ENCODE assay signal across 1 cellular context in the genomic region with DNA sequence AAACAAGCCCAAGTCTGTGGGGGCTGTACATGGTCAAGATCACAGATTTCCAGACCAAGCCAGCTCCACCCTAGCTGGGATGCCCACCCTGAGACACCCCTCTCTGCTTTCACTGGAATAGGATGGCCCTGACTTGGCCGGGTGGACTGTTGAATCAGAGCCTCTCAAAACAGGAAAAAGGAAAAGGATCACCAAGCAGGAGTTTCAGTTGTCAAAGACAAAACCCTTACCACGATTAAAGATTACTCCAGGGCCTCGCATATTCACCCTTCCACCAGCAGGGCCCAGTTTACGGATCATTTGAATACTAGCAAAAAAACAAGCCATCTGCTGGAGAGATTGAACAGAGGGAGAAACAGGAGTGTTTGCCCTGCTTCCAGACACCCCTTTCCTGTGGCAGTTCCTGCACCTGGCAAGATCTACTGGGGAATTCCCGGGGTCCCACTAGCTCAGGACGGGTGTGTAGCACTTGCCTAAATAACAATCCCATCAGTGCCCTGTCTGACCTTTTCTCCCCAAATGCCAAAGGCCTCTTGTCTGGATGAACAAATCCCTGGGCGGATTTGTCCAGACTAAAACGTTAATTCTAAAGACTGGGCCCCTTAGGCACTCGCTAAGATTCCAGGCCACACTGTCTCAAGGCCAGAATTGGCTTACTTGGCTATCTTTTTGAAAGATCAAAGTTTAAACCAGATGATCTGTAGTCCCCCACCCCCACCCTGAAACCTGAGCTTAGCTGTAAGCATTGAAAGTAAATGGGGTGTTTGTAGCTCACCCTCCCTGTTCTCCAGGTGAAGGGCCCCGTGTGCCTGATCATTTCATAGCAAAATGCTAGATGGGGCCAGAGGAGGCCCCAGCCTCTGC.
TF ChIP-seq lines count a peak whose summit lies in the region.

No MANE protein-coding gene starts in this region.

TF ChIP-seq in HepG2, 621 proteins besides CTCF, POLR2A, EP300 and RAD21 (continues in another document):
- TF ChIP-seq ARNTL (CRISPR knock-in tag; IDR thresholded peaks at IDR 0.05), result 0 out of 2 replicates have a peak, but pooled peaks have one; percentile 64
- peak; percentile 63 for TF ChIP-seq ASH2L (IDR thresholded peaks at IDR 0.05; ENCODE audit: insufficient read length, low read depth, low read length)
- TF ChIP-seq TEAD3 (CRISPR knock-in tag; optimal IDR thresholded peaks at IDR 0.05; ENCODE audit: borderline replicate concordance), result peak; percentile 44
- TF ChIP-seq ZKSCAN5 (CRISPR knock-in tag; IDR thresholded peaks at IDR 0.05), result no peak
- TF ChIP-seq SAP130 (CRISPR knock-in tag; IDR thresholded peaks at IDR 0.05; ENCODE audit: low read depth), result peak; percentile 48
- TF ChIP-seq NCOA2 (CRISPR knock-in tag; IDR thresholded peaks at IDR 0.05), result peak; percentile 71
- 0 out of 2 replicates have a peak, but pooled peaks have one; percentile 49 for TF ChIP-seq ZNF441 (CRISPR knock-in tag; IDR thresholded peaks at IDR 0.05; ENCODE audit: borderline replicate concordance)
- TF ChIP-seq RARA (CRISPR knock-in tag; IDR thresholded peaks at IDR 0.05), result 0 out of 2 replicates have a peak, but pooled peaks have one; percentile 31
- 0 out of 2 replicates have a peak, but pooled peaks have one; percentile 21 for TF ChIP-seq HOXA3 (CRISPR knock-in tag; IDR thresholded peaks at IDR 0.05)
- no peak; the same call in 1 of the 2 replicates for TF ChIP-seq ZNF782 (CRISPR knock-in tag; IDR thresholded peaks at IDR 0.05; ENCODE audit: borderline replicate concordance)
- TF ChIP-seq SMARCE1 (IDR thresholded peaks at IDR 0.05; ENCODE audit: borderline replicate concordance), result no peak
- TF ChIP-seq HNF4A (CRISPR knock-in tag; IDR thresholded peaks at IDR 0.05), result peak; percentile 79
- TF ChIP-seq ZNF335 (CRISPR knock-in tag; IDR thresholded peaks at IDR 0.05), result no peak
- TF ChIP-seq THAP11 (CRISPR knock-in tag; IDR thresholded peaks at IDR 0.05), result peak; percentile 15; the same call in 1 of the 2 replicates
- TF ChIP-seq KDM4B (CRISPR knock-in tag; IDR thresholded peaks at IDR 0.05), result 0 out of 2 replicates have a peak, but pooled peaks have one; percentile 5
- TF ChIP-seq PRMT3 (CRISPR knock-in tag; IDR thresholded peaks at IDR 0.05; ENCODE audit: borderline replicate concordance, low read depth), result no peak
- TF ChIP-seq, protein P1, sequence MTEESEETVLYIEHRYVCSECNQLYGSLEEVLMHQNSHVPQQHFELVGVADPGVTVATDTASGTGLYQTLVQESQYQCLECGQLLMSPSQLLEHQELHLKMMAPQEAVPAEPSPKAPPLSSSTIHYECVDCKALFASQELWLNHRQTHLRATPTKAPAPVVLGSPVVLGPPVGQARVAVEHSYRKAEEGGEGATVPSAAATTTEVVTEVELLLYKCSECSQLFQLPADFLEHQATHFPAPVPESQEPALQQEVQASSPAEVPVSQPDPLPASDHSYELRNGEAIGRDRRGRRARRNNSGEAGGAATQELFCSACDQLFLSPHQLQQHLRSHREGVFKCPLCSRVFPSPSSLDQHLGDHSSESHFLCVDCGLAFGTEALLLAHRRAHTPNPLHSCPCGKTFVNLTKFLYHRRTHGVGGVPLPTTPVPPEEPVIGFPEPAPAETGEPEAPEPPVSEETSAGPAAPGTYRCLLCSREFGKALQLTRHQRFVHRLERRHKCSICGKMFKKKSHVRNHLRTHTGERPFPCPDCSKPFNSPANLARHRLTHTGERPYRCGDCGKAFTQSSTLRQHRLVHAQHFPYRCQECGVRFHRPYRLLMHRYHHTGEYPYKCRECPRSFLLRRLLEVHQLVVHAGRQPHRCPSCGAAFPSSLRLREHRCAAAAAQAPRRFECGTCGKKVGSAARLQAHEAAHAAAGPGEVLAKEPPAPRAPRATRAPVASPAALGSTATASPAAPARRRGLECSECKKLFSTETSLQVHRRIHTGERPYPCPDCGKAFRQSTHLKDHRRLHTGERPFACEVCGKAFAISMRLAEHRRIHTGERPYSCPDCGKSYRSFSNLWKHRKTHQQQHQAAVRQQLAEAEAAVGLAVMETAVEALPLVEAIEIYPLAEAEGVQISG (CRISPR knock-in tag; IDR thresholded peaks at IDR 0.05), result 0 out of 2 replicates have a peak, but pooled peaks have one; percentile 23
- peak; percentile 57 for TF ChIP-seq TCF7 (IDR thresholded peaks at IDR 0.05; ENCODE audit: low read depth)
- peak; percentile 40; the same call in 1 of the 2 replicates for TF ChIP-seq BCL6 (CRISPR knock-in tag; IDR thresholded peaks at IDR 0.05)
- TF ChIP-seq ZNF230 (CRISPR knock-in tag; IDR thresholded peaks at IDR 0.05), result 0 out of 2 replicates have a peak, but pooled peaks have one; percentile 29
- TF ChIP-seq, protein P2, sequence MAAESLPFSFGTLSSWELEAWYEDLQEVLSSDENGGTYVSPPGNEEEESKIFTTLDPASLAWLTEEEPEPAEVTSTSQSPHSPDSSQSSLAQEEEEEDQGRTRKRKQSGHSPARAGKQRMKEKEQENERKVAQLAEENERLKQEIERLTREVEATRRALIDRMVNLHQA (CRISPR knock-in tag; IDR thresholded peaks at IDR 0.05), result no peak
- TF ChIP-seq NFIB (CRISPR knock-in tag; IDR thresholded peaks at IDR 0.05; ENCODE audit: borderline replicate concordance), result no peak
- no peak for TF ChIP-seq RBFOX2 (IDR thresholded peaks at IDR 0.05; ENCODE audit: low read depth, low read length)
- no peak for TF ChIP-seq TAF1 (CRISPR knock-in tag; IDR thresholded peaks at IDR 0.05)
- TF ChIP-seq, protein P3, sequence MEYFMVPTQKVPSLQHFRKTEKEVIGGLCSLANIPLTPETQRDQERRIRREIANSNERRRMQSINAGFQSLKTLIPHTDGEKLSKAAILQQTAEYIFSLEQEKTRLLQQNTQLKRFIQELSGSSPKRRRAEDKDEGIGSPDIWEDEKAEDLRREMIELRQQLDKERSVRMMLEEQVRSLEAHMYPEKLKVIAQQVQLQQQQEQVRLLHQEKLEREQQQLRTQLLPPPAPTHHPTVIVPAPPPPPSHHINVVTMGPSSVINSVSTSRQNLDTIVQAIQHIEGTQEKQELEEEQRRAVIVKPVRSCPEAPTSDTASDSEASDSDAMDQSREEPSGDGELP (IDR thresholded peaks at IDR 0.05; ENCODE audit: borderline replicate concordance, low read depth), result peak; percentile 70; the same call in 1 of the 2 replicates
- TF ChIP-seq SOX13 (IDR thresholded peaks at IDR 0.05), result no peak
- peak in 1 of 2 experiments; percentile 47; a peak in 1 of 4 replicates for TF ChIP-seq SOX13 (CRISPR knock-in tag; conservative IDR thresholded peaks at IDR 0.05 in 1 of 2, IDR thresholded peaks at IDR 0.05 in 1 of 2)
- TF ChIP-seq, protein P4, sequence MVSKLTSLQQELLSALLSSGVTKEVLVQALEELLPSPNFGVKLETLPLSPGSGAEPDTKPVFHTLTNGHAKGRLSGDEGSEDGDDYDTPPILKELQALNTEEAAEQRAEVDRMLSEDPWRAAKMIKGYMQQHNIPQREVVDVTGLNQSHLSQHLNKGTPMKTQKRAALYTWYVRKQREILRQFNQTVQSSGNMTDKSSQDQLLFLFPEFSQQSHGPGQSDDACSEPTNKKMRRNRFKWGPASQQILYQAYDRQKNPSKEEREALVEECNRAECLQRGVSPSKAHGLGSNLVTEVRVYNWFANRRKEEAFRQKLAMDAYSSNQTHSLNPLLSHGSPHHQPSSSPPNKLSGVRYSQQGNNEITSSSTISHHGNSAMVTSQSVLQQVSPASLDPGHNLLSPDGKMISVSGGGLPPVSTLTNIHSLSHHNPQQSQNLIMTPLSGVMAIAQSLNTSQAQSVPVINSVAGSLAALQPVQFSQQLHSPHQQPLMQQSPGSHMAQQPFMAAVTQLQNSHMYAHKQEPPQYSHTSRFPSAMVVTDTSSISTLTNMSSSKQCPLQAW (CRISPR knock-in tag; IDR thresholded peaks at IDR 0.05), result peak; percentile 42; the same call in 1 of the 2 replicates
- TF ChIP-seq NCOR1 (IDR thresholded peaks at IDR 0.05; ENCODE audit: borderline replicate concordance, low read length), result peak; percentile 21; the same call in 1 of the 2 replicates
- TF ChIP-seq, protein P5, sequence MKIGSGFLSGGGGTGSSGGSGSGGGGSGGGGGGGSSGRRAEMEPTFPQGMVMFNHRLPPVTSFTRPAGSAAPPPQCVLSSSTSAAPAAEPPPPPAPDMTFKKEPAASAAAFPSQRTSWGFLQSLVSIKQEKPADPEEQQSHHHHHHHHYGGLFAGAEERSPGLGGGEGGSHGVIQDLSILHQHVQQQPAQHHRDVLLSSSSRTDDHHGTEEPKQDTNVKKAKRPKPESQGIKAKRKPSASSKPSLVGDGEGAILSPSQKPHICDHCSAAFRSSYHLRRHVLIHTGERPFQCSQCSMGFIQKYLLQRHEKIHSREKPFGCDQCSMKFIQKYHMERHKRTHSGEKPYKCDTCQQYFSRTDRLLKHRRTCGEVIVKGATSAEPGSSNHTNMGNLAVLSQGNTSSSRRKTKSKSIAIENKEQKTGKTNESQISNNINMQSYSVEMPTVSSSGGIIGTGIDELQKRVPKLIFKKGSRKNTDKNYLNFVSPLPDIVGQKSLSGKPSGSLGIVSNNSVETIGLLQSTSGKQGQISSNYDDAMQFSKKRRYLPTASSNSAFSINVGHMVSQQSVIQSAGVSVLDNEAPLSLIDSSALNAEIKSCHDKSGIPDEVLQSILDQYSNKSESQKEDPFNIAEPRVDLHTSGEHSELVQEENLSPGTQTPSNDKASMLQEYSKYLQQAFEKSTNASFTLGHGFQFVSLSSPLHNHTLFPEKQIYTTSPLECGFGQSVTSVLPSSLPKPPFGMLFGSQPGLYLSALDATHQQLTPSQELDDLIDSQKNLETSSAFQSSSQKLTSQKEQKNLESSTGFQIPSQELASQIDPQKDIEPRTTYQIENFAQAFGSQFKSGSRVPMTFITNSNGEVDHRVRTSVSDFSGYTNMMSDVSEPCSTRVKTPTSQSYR (CRISPR knock-in tag; IDR thresholded peaks at IDR 0.05; ENCODE audit: borderline replicate concordance), result peak; percentile 88
- 0 out of 2 replicates have a peak, but pooled peaks have one; percentile 29 for TF ChIP-seq SMC3 (IDR thresholded peaks at IDR 0.05; ENCODE audit: low read length)
- TF ChIP-seq CBX5 (CRISPR knock-in tag; IDR thresholded peaks at IDR 0.05; ENCODE audit: borderline replicate concordance), result no peak
- TF ChIP-seq ZNF501 (CRISPR knock-in tag; IDR thresholded peaks at IDR 0.05), result peak; percentile 32; the same call in 1 of the 2 replicates
- TF ChIP-seq, protein P6, sequence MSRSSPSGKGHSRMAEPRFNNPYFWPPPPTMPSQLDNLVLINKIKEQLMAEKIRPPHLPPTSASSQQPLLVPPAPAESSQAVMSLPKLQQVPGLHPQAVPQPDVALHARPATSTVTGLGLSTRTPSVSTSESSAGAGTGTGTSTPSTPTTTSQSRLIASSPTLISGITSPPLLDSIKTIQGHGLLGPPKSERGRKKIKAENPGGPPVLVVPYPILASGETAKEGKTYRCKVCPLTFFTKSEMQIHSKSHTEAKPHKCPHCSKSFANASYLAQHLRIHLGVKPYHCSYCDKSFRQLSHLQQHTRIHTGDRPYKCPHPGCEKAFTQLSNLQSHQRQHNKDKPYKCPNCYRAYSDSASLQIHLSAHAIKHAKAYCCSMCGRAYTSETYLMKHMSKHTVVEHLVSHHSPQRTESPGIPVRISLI (CRISPR knock-in tag; IDR thresholded peaks at IDR 0.05; ENCODE audit: borderline replicate concordance), result peak; percentile 40; the same call in 1 of the 2 replicates
- TF ChIP-seq, protein P7, sequence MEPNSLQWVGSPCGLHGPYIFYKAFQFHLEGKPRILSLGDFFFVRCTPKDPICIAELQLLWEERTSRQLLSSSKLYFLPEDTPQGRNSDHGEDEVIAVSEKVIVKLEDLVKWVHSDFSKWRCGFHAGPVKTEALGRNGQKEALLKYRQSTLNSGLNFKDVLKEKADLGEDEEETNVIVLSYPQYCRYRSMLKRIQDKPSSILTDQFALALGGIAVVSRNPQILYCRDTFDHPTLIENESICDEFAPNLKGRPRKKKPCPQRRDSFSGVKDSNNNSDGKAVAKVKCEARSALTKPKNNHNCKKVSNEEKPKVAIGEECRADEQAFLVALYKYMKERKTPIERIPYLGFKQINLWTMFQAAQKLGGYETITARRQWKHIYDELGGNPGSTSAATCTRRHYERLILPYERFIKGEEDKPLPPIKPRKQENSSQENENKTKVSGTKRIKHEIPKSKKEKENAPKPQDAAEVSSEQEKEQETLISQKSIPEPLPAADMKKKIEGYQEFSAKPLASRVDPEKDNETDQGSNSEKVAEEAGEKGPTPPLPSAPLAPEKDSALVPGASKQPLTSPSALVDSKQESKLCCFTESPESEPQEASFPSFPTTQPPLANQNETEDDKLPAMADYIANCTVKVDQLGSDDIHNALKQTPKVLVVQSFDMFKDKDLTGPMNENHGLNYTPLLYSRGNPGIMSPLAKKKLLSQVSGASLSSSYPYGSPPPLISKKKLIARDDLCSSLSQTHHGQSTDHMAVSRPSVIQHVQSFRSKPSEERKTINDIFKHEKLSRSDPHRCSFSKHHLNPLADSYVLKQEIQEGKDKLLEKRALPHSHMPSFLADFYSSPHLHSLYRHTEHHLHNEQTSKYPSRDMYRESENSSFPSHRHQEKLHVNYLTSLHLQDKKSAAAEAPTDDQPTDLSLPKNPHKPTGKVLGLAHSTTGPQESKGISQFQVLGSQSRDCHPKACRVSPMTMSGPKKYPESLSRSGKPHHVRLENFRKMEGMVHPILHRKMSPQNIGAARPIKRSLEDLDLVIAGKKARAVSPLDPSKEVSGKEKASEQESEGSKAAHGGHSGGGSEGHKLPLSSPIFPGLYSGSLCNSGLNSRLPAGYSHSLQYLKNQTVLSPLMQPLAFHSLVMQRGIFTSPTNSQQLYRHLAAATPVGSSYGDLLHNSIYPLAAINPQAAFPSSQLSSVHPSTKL (CRISPR knock-in tag; IDR thresholded peaks at IDR 0.05), result peak; percentile 64; the same call in 1 of the 2 replicates
- TF ChIP-seq PAX8 (CRISPR knock-in tag; IDR thresholded peaks at IDR 0.05; ENCODE audit: borderline replicate concordance), result 0 out of 2 replicates have a peak, but pooled peaks have one; percentile 32
- 0 out of 2 replicates have a peak, but pooled peaks have one; percentile 42 for TF ChIP-seq ZBTB3 (CRISPR knock-in tag; IDR thresholded peaks at IDR 0.05; ENCODE audit: borderline replicate concordance, low read depth)
